13 cellular contexts compared by ENCODE assay signal in genomic region chr21:36005018-36005417, GRCh38. TPM values are rescaled to one million over a fixed set of nuclear protein-coding genes. Genes with fewer than 3 reads are reported as not detected.
DNase-seq lines count a peak whose midpoint lies in the region; ATAC-seq and TF ChIP-seq lines count a peak whose summit lies in the region.
"Had no signal": no experiment of that assay in that cellular context is flagged by ENCODE, and none has a peak within 500 bp of the region (broad histone marks: within the 10 kb centered on the region; RNA-seq: fewer than 3 reads in every experiment).

No MANE protein-coding gene starts in this region.

- POLR2A ChIA-PET in SK-N-SH (lab: Yijun Ruan, JAX) (no interaction called here), GM10248 (lab: Yijun Ruan, JAX) (no interaction called here)

- H3K27ac ChIP-seq in SK-N-SH (ENCODE audit: low read depth in 2 of 2, low read length in 1 of 2) = no peak overlapping the region
- H3K27ac ChIP-seq in OCI-LY3 (ENCODE audit: low read length) = no peak overlapping the region
- peak overlapping the region in 1 of 2 donors; percentile 49 for H3K27ac ChIP-seq in uterus
- H3K27ac ChIP-seq: tibial nerve had no signal

- H3K4me1 ChIP-seq in SK-N-SH (ENCODE audit: control insufficient read depth in 1 of 2, insufficient read depth in 2 of 2, low read depth in 1 of 2, low read length in 1 of 2) = no peaks in the 10 kb centered on the region
- H3K4me1 ChIP-seq in OCI-LY3 (ENCODE audit: low read length) = no peaks in the 10 kb centered on the region
- H3K4me1 ChIP-seq in uterus = no peaks in the 10 kb centered on the region
- H3K4me1 ChIP-seq: tibial nerve had no signal

- H3K9ac ChIP-seq in SK-N-SH (no peak overlapping the region), OCI-LY3 (ENCODE audit: low read length) (no peak overlapping the region)

- H4K20me1 ChIP-seq in SK-N-SH (ENCODE audit: insufficient read depth) (no peaks in the 10 kb centered on the region), OCI-LY3 (ENCODE audit: insufficient read depth, low read length) (no peaks in the 10 kb centered on the region)

- no peak for TF ChIP-seq RAD21 in SK-N-SH (IDR thresholded peaks at IDR 0.05; ENCODE audit: low read length)

- H3F3A ChIP-seq in SK-N-SH (replicated peaks; ENCODE audit: insufficient read depth) = no peaks in the 10 kb centered on the region

- intact Hi-C loops in uterus (cut with DNase I; ENCODE audit: low total_unique reads) = no loop called here

- ATAC-seq in SK-N-SH treated with all-trans-retinoic acid at 6 μM for 48 hours = no peak
- ATAC-seq in HG03045 (IDR thresholded peaks at IDR 0.05; ENCODE audit: unreplicated experiment) = no peak

- H3K4me3 ChIP-seq in SK-N-SH (ENCODE audit: low read depth in 2 of 2, low read length in 1 of 2) (no peak overlapping the region), OCI-LY3 (ENCODE audit: low read length) (peak overlapping the region; percentile 31; the same call in 1 of the 2 replicates), uterus (peak overlapping the region in 1 of 2 donors; percentile 23)
- H3K4me3 ChIP-seq: tibial nerve had no signal

- H3K9me3 ChIP-seq in SK-N-SH = 0 out of 2 replicates have a peak, but pooled peaks cover 3% of the 10 kb centered on the region
- H3K9me3 ChIP-seq in OCI-LY3 (ENCODE audit: insufficient read depth, low read length) = no peaks in the 10 kb centered on the region
- no peaks in the 10 kb centered on the region for H3K9me3 ChIP-seq in uterus

- DNase-seq in SK-N-SH (no peak), fibroblast of gingiva (ENCODE audit: low read depth) (peak; percentile 98), uterus (peak; percentile 28 to 77), GM10248 (ENCODE audit: extremely low spot score) (no peak), UCSD-AML1 (lab: John Stamatoyannopoulos, UW; ENCODE audit: unreplicated experiment) (no peak)
- DNase-seq: activated naive CD4-positive, alpha-beta T cell treated with anti-CD3 and anti-CD28 coated beads, Interleukin-2, amount 50 U/mL, for 16 hours; caudate nucleus; DMS53; hypothalamus had no signal

- H3K36me3 ChIP-seq in SK-N-SH (replicated peaks in 1 of 2; ENCODE audit: control insufficient read depth in 1 of 2, insufficient read depth in 2 of 2, low read length in 1 of 2) = no peaks in the 10 kb centered on the region
- H3K36me3 ChIP-seq in OCI-LY3 (replicated peaks; ENCODE audit: low read depth, low read length) = no peaks in the 10 kb centered on the region
- H3K36me3 ChIP-seq in uterus = no peaks in the 10 kb centered on the region
- H3K36me3 ChIP-seq: tibial nerve had no signal

- H3K9me2 ChIP-seq in SK-N-SH = no peaks in the 10 kb centered on the region

- H3K27me3 ChIP-seq in SK-N-SH (ENCODE audit: insufficient read depth) = peaks cover 27% of the 10 kb centered on the region
- H3K27me3 ChIP-seq in OCI-LY3 (ENCODE audit: low read depth, low read length) = no peaks in the 10 kb centered on the region
- no peaks in the 10 kb centered on the region for H3K27me3 ChIP-seq in uterus
- H3K27me3 ChIP-seq: tibial nerve had no signal

- no peaks in the 10 kb centered on the region for H3K79me2 ChIP-seq in SK-N-SH (ENCODE audit: insufficient read depth)
- H3K79me2 ChIP-seq in OCI-LY3 (ENCODE audit: low read length) = no peaks in the 10 kb centered on the region

- CTCF ChIA-PET in SK-N-SH (lab: Yijun Ruan, JAX) = no interaction called here
- CTCF ChIA-PET in GM10248 (lab: Yijun Ruan, JAX) = interaction anchor here (1.0 kb wide), 1 partner anchor 8 kb away, joined by 3 read pairs; no protein-coding TSS in a partner anchor

- 72% methylated on average over 13 of the region's 17 CpGs for WGBS in SK-N-SH (ENCODE audit: low lambda C conversion rate)

- TF ChIP-seq CTCF in SK-N-SH (IDR thresholded peaks at IDR 0.05) (no peak), OCI-LY3 (IDR thresholded peaks at IDR 0.05; ENCODE audit: low read depth, low read length) (no peak), uterus (IDR thresholded peaks at IDR 0.05) (no peak), GM10248 (IDR thresholded peaks at IDR 0.05; ENCODE audit: control extremely low read depth, extremely low read depth, low read depth, missing control alignments) (no peak)

- peak overlapping the region; percentile 40; the same call in 1 of the 2 replicates for H2AFZ ChIP-seq in SK-N-SH (ENCODE audit: low read depth)
- H2AFZ ChIP-seq in OCI-LY3 (ENCODE audit: low read depth, low read length) = peak overlapping the region; percentile 92

- no peak overlapping the region for H3K4me2 ChIP-seq in SK-N-SH
- H3K4me2 ChIP-seq in OCI-LY3 (ENCODE audit: low read length) = peak overlapping the region; percentile 32

- TF ChIP-seq POLR2A in uterus (IDR thresholded peaks at IDR 0.05) = no peak

- no peak for TF ChIP-seq EP300 in SK-N-SH (IDR thresholded peaks at IDR 0.05; ENCODE audit: borderline replicate concordance in 1 of 2, low read depth in 1 of 2, low read length in 1 of 2)

TF ChIP-seq in SK-N-SH, 30 proteins besides CTCF, POLR2A, EP300 and RAD21 (continues in another document):
- no peak for TF ChIP-seq GABPA (IDR thresholded peaks at IDR 0.05; ENCODE audit: low read depth)
- TF ChIP-seq FOXM1 (IDR thresholded peaks at IDR 0.05; ENCODE audit: low read depth) = no peak
- no peak for TF ChIP-seq GATA2 (CRISPR knock-in tag; IDR thresholded peaks at IDR 0.05)
- TF ChIP-seq RFX5 (IDR thresholded peaks at IDR 0.05; ENCODE audit: low read length) = no peak
- no peak for TF ChIP-seq YY1 (IDR thresholded peaks at IDR 0.05; ENCODE audit: low read depth)
- no peak for TF ChIP-seq MEF2A (IDR thresholded peaks at IDR 0.05; ENCODE audit: borderline replicate concordance, low read depth)
- TF ChIP-seq EZH2phosphoT487 (IDR thresholded peaks at IDR 0.05; ENCODE audit: borderline replicate concordance, low read depth) = no peak
- TF ChIP-seq NFIC (IDR thresholded peaks at IDR 0.05; ENCODE audit: borderline replicate concordance) = no peak
- TF ChIP-seq MXI1 (IDR thresholded peaks at IDR 0.05; ENCODE audit: low read depth, low read length) = no peak

TF ChIP-seq in SK-N-SH treated with all-trans-retinoic acid at 6 μM for 48 hours, 23 proteins besides CTCF, POLR2A, EP300 and RAD21 (continues in another document):
- TF ChIP-seq GLIS3 (CRISPR knock-in tag; IDR thresholded peaks at IDR 0.05) (no peak), CREB5 (CRISPR knock-in tag; IDR thresholded peaks at IDR 0.05; ENCODE audit: low read depth) (no peak), BACH2 (CRISPR knock-in tag; IDR thresholded peaks at IDR 0.05; ENCODE audit: borderline replicate concordance) (no peak), TCF4 (CRISPR knock-in tag; IDR thresholded peaks at IDR 0.05; ENCODE audit: borderline replicate concordance) (no peak), POU6F1 (CRISPR knock-in tag; IDR thresholded peaks at IDR 0.05; ENCODE audit: borderline replicate concordance, low read depth) (no peak), ZNF8 (CRISPR knock-in tag; IDR thresholded peaks at IDR 0.05) (no peak), PPARA (CRISPR knock-in tag; IDR thresholded peaks at IDR 0.05; ENCODE audit: borderline replicate concordance) (no peak), ZNF70 (CRISPR knock-in tag; IDR thresholded peaks at IDR 0.05) (no peak), ESRRG (CRISPR knock-in tag; IDR thresholded peaks at IDR 0.05) (no peak), ZC3H10 (CRISPR knock-in tag; IDR thresholded peaks at IDR 0.05) (no peak), TOX (CRISPR knock-in tag; IDR thresholded peaks at IDR 0.05; ENCODE audit: borderline replicate concordance) (no peak), ISL1 (CRISPR knock-in tag; IDR thresholded peaks at IDR 0.05) (no peak), ZFP3 (CRISPR knock-in tag; IDR thresholded peaks at IDR 0.05) (no peak), PATZ1 (CRISPR knock-in tag; IDR thresholded peaks at IDR 0.05; ENCODE audit: borderline replicate concordance) (no peak), OSR1 (CRISPR knock-in tag; IDR thresholded peaks at IDR 0.05) (no peak)

RNA-seq across cellular contexts. Expression of gene SETD4, which starts 55.3 kb away (rescaled TPM):
- 15.9 and 20.7 TPM in 2 replicates for polyA plus RNA-seq in SK-N-SH (2012; rRNA removed)
- 14.4 and 15.0 TPM in 2 replicates for polyA plus RNA-seq in SK-N-SH (2012; cell fraction: cytosol; rRNA removed)
- 45.7 and 58.8 TPM in 2 replicates for polyA plus RNA-seq in SK-N-SH (2012; cell fraction: nucleus; rRNA removed)
- 10 to 100 TPM; 12.4 to 35.6 (median 22.3) TPM for total RNA-seq in uterus

Comparison
In these comparisons a context has a peak if more than half of its experiments do, and no peak if none do; other contexts are left out.
1. DNase-seq: peak in fibroblast of gingiva (single experiment) and uterus (2 of 2); none in SK-N-SH (single experiment), GM10248 (single experiment) and UCSD-AML1 (single experiment).